ENCODE assay signal across 27 cellular contexts in the genomic region with DNA sequence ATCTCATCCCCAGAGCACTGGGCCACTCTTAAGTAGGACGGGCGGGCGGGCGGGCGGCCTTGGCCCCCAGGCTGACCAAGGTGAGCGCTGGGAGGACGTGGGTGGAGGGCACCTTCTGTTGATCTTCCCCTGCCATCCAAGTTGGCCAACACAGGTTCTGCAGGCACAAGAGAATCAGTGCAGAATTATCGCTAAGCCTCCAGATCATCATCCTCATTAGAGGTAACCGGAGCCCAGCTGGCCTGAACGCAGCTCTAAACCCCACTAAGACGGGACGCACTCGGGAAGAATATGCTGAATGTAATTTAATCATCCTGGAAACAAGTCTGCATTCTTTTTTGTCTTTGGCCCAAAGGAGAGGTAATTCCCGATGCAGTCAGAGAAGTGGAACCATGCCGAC.
"Had no signal": no experiment of that assay in that cellular context is flagged by ENCODE, and none has a peak within 500 bp of the region (broad histone marks: within the 10 kb centered on the region; RNA-seq: fewer than 3 reads in every experiment).

No MANE protein-coding gene starts in this region.

- H3K27ac ChIP-seq: neural progenitor cell, ovary, parathyroid adenoma, psoas muscle, right lobe of liver, sigmoid colon, thoracic aorta, thyroid gland, tibial nerve, upper lobe of left lung, vagina had no signal

- H3K4me3 Mint-ChIP-seq: natural killer cell; nephron; neural progenitor cell; stimulated activated memory B cell treated with anti-CD40 and anti-IgM and Interleukin-4, amounts not matched to agents 10 μg/mL and 1 μg/mL and 100 μg/mL, for 72 hours; stimulated activated naive CD8-positive, alpha-beta T cell treated with anti-CD3 and anti-CD28 coated beads, Interleukin-15, amount 100 ng/mL, for 72 hours had no signal

- H3K4me1 Mint-ChIP-seq: stimulated activated memory B cell treated with anti-CD40 and anti-IgM and Interleukin-4, amounts not matched to agents 10 μg/mL and 1 μg/mL and 100 μg/mL, for 72 hours; stimulated activated naive CD8-positive, alpha-beta T cell treated with anti-CD3 and anti-CD28 coated beads, Interleukin-15, amount 100 ng/mL, for 72 hours had no signal

- H3K9me3 Mint-ChIP-seq: natural killer cell; nephron; neural progenitor cell; stimulated activated memory B cell treated with anti-CD40 and anti-IgM and Interleukin-4, amounts not matched to agents 10 μg/mL and 1 μg/mL and 100 μg/mL, for 72 hours; stimulated activated naive CD8-positive, alpha-beta T cell treated with anti-CD3 and anti-CD28 coated beads, Interleukin-15, amount 100 ng/mL, for 72 hours had no signal

- H3K27ac Mint-ChIP-seq: natural killer cell; neural progenitor cell; progenitor cell of endocrine pancreas; stimulated activated memory B cell treated with anti-CD40 and anti-IgM and Interleukin-4, amounts not matched to agents 10 μg/mL and 1 μg/mL and 100 μg/mL, for 72 hours; stimulated activated naive CD8-positive, alpha-beta T cell treated with anti-CD3 and anti-CD28 coated beads, Interleukin-15, amount 100 ng/mL, for 72 hours had no signal

- ATAC-seq: natural killer cell; psoas muscle; right cardiac atrium; right lobe of liver; stimulated activated memory B cell treated with anti-CD40 and anti-IgM and Interleukin-4, amounts not matched to agents 10 μg/mL and 1 μg/mL and 100 μg/mL, for 72 hours; stimulated activated naive CD8-positive, alpha-beta T cell treated with anti-CD3 and anti-CD28 coated beads, Interleukin-15, amount 100 ng/mL, for 72 hours; stimulated activated naive CD8-positive, alpha-beta T cell treated with anti-CD3 and anti-CD28 coated beads, Interleukin-15, Interleukin-2, amounts not matched to agents 100 U/mL and 50 U/mL, for 24 hours had no signal

- H3K36me3 Mint-ChIP-seq: natural killer cell; neural progenitor cell; stimulated activated memory B cell treated with anti-CD40 and anti-IgM and Interleukin-4, amounts not matched to agents 10 μg/mL and 1 μg/mL and 100 μg/mL, for 72 hours had no signal

- DNase-seq: natural killer cell; occipital lobe; ovary; posterior cingulate gyrus; psoas muscle; right cardiac atrium; sigmoid colon; small intestine; stimulated activated CD4-positive, alpha-beta T cell treated with anti-CD3 and anti-CD28 coated beads, Interleukin-1b, Interleukin-23, amount 100 ng/mL, for 48 hours; stimulated activated CD4-positive, alpha-beta T cell treated with anti-CD3 and anti-CD28 coated beads, Interleukin-4, amount 100 ng/mL, for 1 hour; stimulated activated CD4-positive, alpha-beta T cell treated with anti-CD3 and anti-CD28 coated beads, Interleukin-4, amount 100 ng/mL, for 4 hours; stimulated activated CD8-positive, alpha-beta memory T cell treated with anti-CD3 and anti-CD28 coated beads, Interleukin-4, amount 100 ng/mL, for 48 hours; stimulated activated naive CD4-positive, alpha-beta T cell; stimulated activated naive CD8-positive, alpha-beta T cell treated with anti-CD3 and anti-CD28 coated beads, Interleukin-15, amount 100 ng/mL, for 72 hours; stimulated activated naive CD8-positive, alpha-beta T cell treated with anti-CD3 and anti-CD28 coated beads, Interleukin-15, Interleukin-2, amounts not matched to agents 100 U/mL and 50 U/mL, for 24 hours; thyroid gland; trophoblast cell; upper lobe of left lung had no signal
